ENCODE assay signal across 10 cellular contexts in genomic region chr17:61908292-61909037, GRCh38.
"Had no signal": no experiment of that assay in that cellular context is flagged by ENCODE, and none has a peak within 500 bp of the region (broad histone marks: within the 10 kb centered on the region; RNA-seq: fewer than 3 reads in every experiment).

No MANE protein-coding gene starts in this region.

- FAIRE-seq: K562 had no signal

- H3K4me2 ChIP-seq: KMS-11 had no signal

- H3K4me3 ChIP-seq: GM23248, HAP-1, K562 had no signal

- ATAC-seq: HCT116, K562 had no signal

- DNase-seq: GM23248, GOT3, H7, HFFc6, IMR-90, Karpas-422 had no signal

- H3K4me1 ChIP-seq: HAP-1 had no signal

- H3K27ac ChIP-seq: GM23248, KMS-11 had no signal

- H3K9me3 ChIP-seq: HAP-1 had no signal
